15 cellular contexts compared by ENCODE assay signal in the genomic region with DNA sequence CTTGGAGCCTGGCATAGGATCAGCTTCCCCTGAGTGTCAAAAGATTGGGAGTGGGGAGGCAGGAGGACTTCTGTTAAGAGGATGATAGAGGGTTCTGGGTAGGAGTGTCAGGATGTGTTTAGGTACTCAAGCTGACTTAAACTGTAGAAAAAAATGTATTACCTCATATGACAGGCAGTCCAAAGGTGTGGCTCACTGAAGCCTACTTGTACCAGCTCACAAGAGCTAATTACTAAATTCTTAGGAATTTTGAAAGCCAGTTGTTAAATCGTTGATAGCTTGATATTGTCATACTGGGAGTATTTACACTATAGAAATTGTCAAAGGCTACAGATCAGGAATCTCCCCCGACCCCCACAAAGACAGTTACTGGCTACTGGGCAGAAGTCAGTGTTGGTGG.
"Had no signal": no experiment of that assay in that cellular context is flagged by ENCODE, and none has a peak within 500 bp of the region (broad histone marks: within the 10 kb centered on the region; RNA-seq: fewer than 3 reads in every experiment).

No MANE protein-coding gene starts in this region.

- H3K27ac ChIP-seq: brain microvascular endothelial cell, sigmoid colon, thoracic aorta, vagina had no signal

- H3K4me3 Mint-ChIP-seq: activated T-helper 17 cell treated with anti-CD3 and anti-CD28 coated beads, Interleukin-2, amount 50 U/mL, for 72 hours; dendritic cell treated with granulocyte-macrophage colony-stimulating factor and Interleukin-4, amounts not matched to agents 40 ng/mL and 50 ng/mL, for 4 days; neural crest cell had no signal

- H3K4me3 ChIP-seq: sigmoid colon, thoracic aorta, vagina had no signal

- DNase-seq: activated CD4-positive, alpha-beta T cell treated with anti-CD3 and anti-CD28 coated beads, Interleukin-2, amount 50 U/mL, for 1 hour; activated naive CD4-positive, alpha-beta T cell treated with Interleukin-2 at 50 U/mL for 16 hours; anterior cingulate cortex; brain microvascular endothelial cell; effector memory CD4-positive, alpha-beta T cell; erythroblast; hippocampal formation; midbrain; sigmoid colon; stimulated activated CD4-positive, alpha-beta T cell treated with anti-CD3 and anti-CD28 coated beads, Interleukin-1b, Interleukin-23, amount 100 ng/mL, for 48 hours had no signal

- H3K27me3 Mint-ChIP-seq: activated T-helper 17 cell treated with anti-CD3 and anti-CD28 coated beads, Interleukin-2, amount 50 U/mL, for 72 hours had no signal

- H3K27me3 ChIP-seq: brain microvascular endothelial cell, sigmoid colon, vagina had no signal

- H3K9me3 Mint-ChIP-seq: activated T-helper 17 cell treated with anti-CD3 and anti-CD28 coated beads, Interleukin-2, amount 50 U/mL, for 72 hours had no signal

- ATAC-seq: activated T-helper 17 cell treated with anti-CD3 and anti-CD28 coated beads, Interleukin-2, amount 50 U/mL, for 72 hours had no signal

- H3K36me3 ChIP-seq: brain microvascular endothelial cell had no signal

- H3K4me1 Mint-ChIP-seq: activated T-helper 17 cell treated with anti-CD3 and anti-CD28 coated beads, Interleukin-2, amount 50 U/mL, for 72 hours had no signal

- H3K27ac Mint-ChIP-seq: activated T-helper 17 cell treated with anti-CD3 and anti-CD28 coated beads, Interleukin-2, amount 50 U/mL, for 72 hours; dendritic cell treated with granulocyte-macrophage colony-stimulating factor and Interleukin-4, amounts not matched to agents 40 ng/mL and 50 ng/mL, for 4 days had no signal
